ENCODE assay signal across 1 cellular context in genomic region chr1:156705918-156706646, GRCh38.
A peak's percentile ranks its signal among the peaks of the same experiment; 100 is the strongest.
TF ChIP-seq lines count a peak whose summit lies in the region.

No MANE protein-coding gene starts in this region.

TF ChIP-seq in SK-N-SH, 30 proteins besides CTCF, POLR2A, EP300 and RAD21:
- TF ChIP-seq IRF3 (IDR thresholded peaks at IDR 0.05; ENCODE audit: low read depth, low read length) (no peak), SMC3 (IDR thresholded peaks at IDR 0.05; ENCODE audit: low read depth, low read length) (peak; percentile 58)
TF ChIP-seq in SK-N-SH: peak in this region for 1.
